ENCODE assay signal across 9 cellular contexts in genomic region chr7:112869111-112869774, GRCh38.
DNase-seq lines count a peak whose midpoint lies in the region; ATAC-seq and TF ChIP-seq lines count a peak whose summit lies in the region.
"Had no signal": no experiment of that assay in that cellular context is flagged by ENCODE, and none has a peak within 500 bp of the region (broad histone marks: within the 10 kb centered on the region; RNA-seq: fewer than 3 reads in every experiment).

No MANE protein-coding gene starts in this region.

- H3K4me3 Mint-ChIP-seq in activated T-cell treated with anti-CD3 and anti-CD28 coated beads, Interleukin-2, amount 50 U/mL, for 72 hours, result no peak overlapping the region
- H3K4me3 Mint-ChIP-seq: T-helper 1 cell treated with Interleukin-12 subunit alpha and Interleukin-12 subunit beta and Interleukin-4 antibody, amounts not matched to agents 30 μg/mL and 1 μg/mL, for 36 hours had no signal

- H3K9me2 ChIP-seq in OCI-LY7 (ENCODE audit: insufficient read depth, low read length), result no peaks in the 10 kb centered on the region

- peaks cover 0 to 2% of the 10 kb centered on the region in 2 donors for H3K36me3 Mint-ChIP-seq in activated T-cell treated with anti-CD3 and anti-CD28 coated beads, Interleukin-2, amount 50 U/mL, for 72 hours (ENCODE audit: insufficient read depth in 2 of 2)

- H3K27ac Mint-ChIP-seq in activated T-cell treated with anti-CD3 and anti-CD28 coated beads, Interleukin-2, amount 50 U/mL, for 72 hours, result no peak overlapping the region
- H3K27ac Mint-ChIP-seq: T-helper 1 cell treated with Interleukin-12 subunit alpha and Interleukin-12 subunit beta and Interleukin-4 antibody, amounts not matched to agents 30 μg/mL and 1 μg/mL, for 36 hours had no signal

- H3K9me3 ChIP-seq in OCI-LY7 (ENCODE audit: low read length), result no peaks in the 10 kb centered on the region
- no peaks in the 10 kb centered on the region for H3K9me3 ChIP-seq in cardiac muscle cell (ENCODE audit: low read depth)

- H3K9me3 Mint-ChIP-seq in activated T-cell treated with anti-CD3 and anti-CD28 coated beads, Interleukin-2, amount 50 U/mL, for 72 hours, result no peaks in the 10 kb centered on the region
- H3K9me3 Mint-ChIP-seq: T-helper 1 cell treated with Interleukin-12 subunit alpha and Interleukin-12 subunit beta and Interleukin-4 antibody, amounts not matched to agents 30 μg/mL and 1 μg/mL, for 36 hours had no signal

- H3K36me3 ChIP-seq in OCI-LY7 (ENCODE audit: insufficient read depth, low read length), result no peaks in the 10 kb centered on the region
- no peaks in the 10 kb centered on the region for H3K36me3 ChIP-seq in cardiac muscle cell

- no peaks in the 10 kb centered on the region for H3K27me3 ChIP-seq in cardiac muscle cell

- H4K20me1 ChIP-seq in OCI-LY7 (ENCODE audit: insufficient read depth, low read length), result 0 out of 2 replicates have a peak, but pooled peaks cover 10% of the 10 kb centered on the region

- H2AFZ ChIP-seq in OCI-LY7 (ENCODE audit: low read length), result no peak overlapping the region

- peak; percentile 32 for DNase-seq in DMS114 treated with DMSO at 0.1 percent for 48 hours (lab: John Stamatoyannopoulos, UW; ENCODE audit: unreplicated experiment)
- DNase-seq in HEK293T (ENCODE audit: extremely low spot score), result peak; percentile 74
- peak; percentile 59 for DNase-seq in OCI-LY7 (ENCODE audit: low spot score)
- peak; percentile 41 to 57 for DNase-seq in activated T-cell treated with anti-CD3 and anti-CD28 coated beads, Interleukin-2, amount 50 U/mL, for 72 hours
- DNase-seq in cardiac muscle cell (ENCODE audit: low read depth in 1 of 2, low spot score in 1 of 2), result peak in 1 of 2 donors; percentile 63
- DNase-seq in stimulated activated CD4-positive, alpha-beta T cell treated with anti-CD3 and anti-CD28 coated beads, Interleukin-15, amount 100 ng/mL, for 24 hours, result peak; percentile 58
- DNase-seq in NCI-H1436 (lab: John Stamatoyannopoulos, UW), result no peak

- ATAC-seq in activated T-cell treated with anti-CD3 and anti-CD28 coated beads, Interleukin-2, amount 50 U/mL, for 72 hours (replicated peaks in 1 of 2), result peak; percentile 41 to 61
- ATAC-seq in GM19397 (IDR thresholded peaks at IDR 0.05; ENCODE audit: unreplicated experiment), result no peak

- intact Hi-C loops in OCI-LY7 (cut with micrococcal nuclease; ENCODE audit: unreplicated experiment), result loop anchor here (1.0 kb wide), 1 partner anchor 319 kb away; no protein-coding TSS in a partner anchor

- H3K27ac ChIP-seq in OCI-LY7 (ENCODE audit: low read depth, low read length, poor library complexity, severe bottlenecking) (no peak overlapping the region), cardiac muscle cell (no peak overlapping the region)

- H3K4me1 ChIP-seq in OCI-LY7 (ENCODE audit: insufficient read depth, low read length, poor library complexity, severe bottlenecking) (peaks cover 17% of the 10 kb centered on the region), cardiac muscle cell (ENCODE audit: low read depth) (no peaks in the 10 kb centered on the region)

- H3K79me2 ChIP-seq in OCI-LY7 (ENCODE audit: insufficient read depth, low read depth, low read length), result no peaks in the 10 kb centered on the region

- peak; percentile 98 for TF ChIP-seq CTCF in OCI-LY7 (conservative IDR thresholded peaks at IDR 0.05; ENCODE audit: low read length)
- TF ChIP-seq CTCF in cardiac muscle cell (IDR thresholded peaks at IDR 0.05; ENCODE audit: low read depth, low read length), result peak; percentile 87

- H3K4me2 ChIP-seq in OCI-LY7 (ENCODE audit: low read length), result no peak overlapping the region

- no peak overlapping the region for H3K4me3 ChIP-seq in OCI-LY7 (ENCODE audit: low read depth, low read length, poor library complexity, severe bottlenecking)
- no peak overlapping the region for H3K4me3 ChIP-seq in cardiac muscle cell

- no TSS peak for BruUV-seq in OCI-LY7 (replicated peaks; lab: Mats Ljungman, UMichigan)

- CTCF ChIA-PET in HEK293T (lab: Yijun Ruan, JAX) (interaction anchor here (0.7 to 1.4 kb wide), 3 partner anchors 15 to 67 kb away, joined by 3 read pairs; no protein-coding TSS in a partner anchor), OCI-LY7 (lab: Charles Lee; ENCODE audit: unreplicated experiment) (no interaction called here)

- H3K27me3 Mint-ChIP-seq in activated T-cell treated with anti-CD3 and anti-CD28 coated beads, Interleukin-2, amount 50 U/mL, for 72 hours (ENCODE audit: low read depth), result no peaks in the 10 kb centered on the region

- peaks cover 6% of the 10 kb centered on the region for H3K4me1 Mint-ChIP-seq in activated T-cell treated with anti-CD3 and anti-CD28 coated beads, Interleukin-2, amount 50 U/mL, for 72 hours (ENCODE audit: low read depth)

- POLR2A ChIA-PET in HEK293T (lab: Yijun Ruan, JAX) (no interaction called here), OCI-LY7 (lab: Charles Lee) (no interaction called here)

TF ChIP-seq in HEK293T, 16 proteins besides CTCF, POLR2A, EP300 and RAD21:
- no peak for TF ChIP-seq SP1 (IDR thresholded peaks at IDR 0.05)
- no peak for TF ChIP-seq L3MBTL2 (conservative IDR thresholded peaks at IDR 0.05)
- TF ChIP-seq FOXK2 (IDR thresholded peaks at IDR 0.05), result no peak
- no peak for TF ChIP-seq FOXA1 (IDR thresholded peaks at IDR 0.05)
- TF ChIP-seq HDGF (IDR thresholded peaks at IDR 0.05; ENCODE audit: borderline replicate concordance), result no peak
- no peak for TF ChIP-seq ELF4 (IDR thresholded peaks at IDR 0.05)
- no peak for TF ChIP-seq PKNOX1 (IDR thresholded peaks at IDR 0.05)
- no peak for TF ChIP-seq CTBP1 (IDR thresholded peaks at IDR 0.05; ENCODE audit: borderline replicate concordance)
- no peak for TF ChIP-seq LEF1 (IDR thresholded peaks at IDR 0.05; ENCODE audit: borderline replicate concordance)
- no peak for TF ChIP-seq BHLHE40 (IDR thresholded peaks at IDR 0.05; ENCODE audit: borderline replicate concordance)
- no peak for TF ChIP-seq TARDBP (IDR thresholded peaks at IDR 0.05)
- no peak for TF ChIP-seq SUZ12 (IDR thresholded peaks at IDR 0.05)
- no peak for TF ChIP-seq ARNT (IDR thresholded peaks at IDR 0.05)
- TF ChIP-seq ZNF384 (IDR thresholded peaks at IDR 0.05), result no peak
- TF ChIP-seq FOXM1 (IDR thresholded peaks at IDR 0.05; ENCODE audit: borderline replicate concordance), result no peak
- no peak for TF ChIP-seq NFRKB (IDR thresholded peaks at IDR 0.05)
